20 cellular contexts compared by ENCODE assay signal in genomic region chr12:127294651-127295205, GRCh38.
"Had no signal": no experiment of that assay in that cellular context is flagged by ENCODE, and none has a peak within 500 bp of the region (broad histone marks: within the 10 kb centered on the region; RNA-seq: fewer than 3 reads in every experiment).

No MANE protein-coding gene starts in this region.

- ATAC-seq: activated T-helper 17 cell treated with anti-CD3 and anti-CD28 coated beads, Interleukin-2, amount 50 U/mL, for 72 hours; body of pancreas; left cardiac atrium had no signal

- H3K4me3 ChIP-seq: body of pancreas, hepatocyte, lower lobe of right lung, tibial nerve, uterus had no signal

- H3K4me1 Mint-ChIP-seq: activated naive CD8-positive, alpha-beta T cell treated with anti-CD3 and anti-CD28 coated beads, Interleukin-2, amount 10 ng/mL, durations not matched to agents 7 days and 5 days; activated T-helper 17 cell treated with anti-CD3 and anti-CD28 coated beads, Interleukin-2, amount 50 U/mL, for 72 hours; central memory CD8-positive, alpha-beta T cell; mesothelial cell of epicardium had no signal

- H3K36me3 ChIP-seq: lower lobe of right lung, tibial nerve, uterus had no signal

- H3K27me3 ChIP-seq: body of pancreas, hepatocyte, tibial nerve, uterus had no signal

- H3K4me3 Mint-ChIP-seq: activated naive CD8-positive, alpha-beta T cell treated with anti-CD3 and anti-CD28 coated beads, Interleukin-2, amount 10 ng/mL, durations not matched to agents 7 days and 5 days; activated T-helper 17 cell treated with anti-CD3 and anti-CD28 coated beads, Interleukin-2, amount 50 U/mL, for 72 hours; central memory CD8-positive, alpha-beta T cell; mesothelial cell of epicardium; natural killer cell treated with Interleukin-12 subunit alpha and Interleukin-12 subunit beta and Interleukin-15 and Interleukin-18, amount 100 ng/mL, for 72 hours; stimulated activated naive CD8-positive, alpha-beta T cell treated with anti-CD3 and anti-CD28 coated beads, Interleukin-15, Interleukin-2, amounts not matched to agents 100 ng/mL and 50 ng/mL, for 24 hours had no signal

- H3K27me3 Mint-ChIP-seq: stimulated activated naive CD8-positive, alpha-beta T cell treated with anti-CD3 and anti-CD28 coated beads, Interleukin-15, Interleukin-2, amounts not matched to agents 100 ng/mL and 50 ng/mL, for 24 hours had no signal

- H3K4me2 ChIP-seq: hepatocyte had no signal

- DNase-seq: activated CD4-positive, alpha-beta T cell treated with anti-CD3 and anti-CD28 coated beads, Interleukin-2, amount 50 U/mL, for 48 hours; activated naive CD4-positive, alpha-beta T cell; activated naive CD8-positive, alpha-beta T cell treated with anti-CD3 and anti-CD28 coated beads, Interleukin-2, amount 10 ng/mL, durations not matched to agents 7 days and 5 days; activated T-cell treated with anti-CD3 and anti-CD28 coated beads, Interleukin-2, amount 50 U/mL, for 1 hour; amygdala; body of pancreas; effector memory CD4-positive, alpha-beta T cell; left cardiac atrium; lower lobe of right lung; stimulated activated CD4-positive, alpha-beta T cell treated with anti-CD3 and anti-CD28 coated beads, Interleukin-15, amount 100 ng/mL, for 24 hours; stimulated activated CD4-positive, alpha-beta T cell treated with anti-CD3 and anti-CD28 coated beads, Interleukin-2, amount 100 ng/mL, for 48 hours; SW 1271; uterus had no signal

- H3K79me2 ChIP-seq: hepatocyte had no signal

- H3K9me3 Mint-ChIP-seq: activated naive CD8-positive, alpha-beta T cell treated with anti-CD3 and anti-CD28 coated beads, Interleukin-2, amount 10 ng/mL, durations not matched to agents 7 days and 5 days; activated T-helper 17 cell treated with anti-CD3 and anti-CD28 coated beads, Interleukin-2, amount 50 U/mL, for 72 hours; central memory CD8-positive, alpha-beta T cell; natural killer cell treated with Interleukin-12 subunit alpha and Interleukin-12 subunit beta and Interleukin-15 and Interleukin-18, amount 100 ng/mL, for 72 hours; stimulated activated naive CD8-positive, alpha-beta T cell treated with anti-CD3 and anti-CD28 coated beads, Interleukin-15, Interleukin-2, amounts not matched to agents 100 ng/mL and 50 ng/mL, for 24 hours had no signal

- H3K27ac ChIP-seq: body of pancreas, hepatocyte, lower lobe of right lung, tibial nerve, uterus had no signal

- H2AFZ ChIP-seq: hepatocyte had no signal

- H3K4me1 ChIP-seq: body of pancreas, lower lobe of right lung, tibial nerve, uterus had no signal

- H3K9me3 ChIP-seq: body of pancreas, lower lobe of right lung, uterus had no signal

- H3K36me3 Mint-ChIP-seq: activated naive CD8-positive, alpha-beta T cell treated with anti-CD3 and anti-CD28 coated beads, Interleukin-2, amount 10 ng/mL, durations not matched to agents 7 days and 5 days; mesothelial cell of epicardium; natural killer cell treated with Interleukin-12 subunit alpha and Interleukin-12 subunit beta and Interleukin-15 and Interleukin-18, amount 100 ng/mL, for 72 hours had no signal

- H3K27ac Mint-ChIP-seq: activated naive CD8-positive, alpha-beta T cell treated with anti-CD3 and anti-CD28 coated beads, Interleukin-2, amount 10 ng/mL, durations not matched to agents 7 days and 5 days; activated T-helper 17 cell treated with anti-CD3 and anti-CD28 coated beads, Interleukin-2, amount 50 U/mL, for 72 hours; mesothelial cell of epicardium; natural killer cell treated with Interleukin-12 subunit alpha and Interleukin-12 subunit beta and Interleukin-15 and Interleukin-18, amount 100 ng/mL, for 72 hours; stimulated activated naive CD8-positive, alpha-beta T cell treated with anti-CD3 and anti-CD28 coated beads, Interleukin-15, Interleukin-2, amounts not matched to agents 100 ng/mL and 50 ng/mL, for 24 hours had no signal
